ENCODE assay signal across 13 cellular contexts in the genomic region with DNA sequence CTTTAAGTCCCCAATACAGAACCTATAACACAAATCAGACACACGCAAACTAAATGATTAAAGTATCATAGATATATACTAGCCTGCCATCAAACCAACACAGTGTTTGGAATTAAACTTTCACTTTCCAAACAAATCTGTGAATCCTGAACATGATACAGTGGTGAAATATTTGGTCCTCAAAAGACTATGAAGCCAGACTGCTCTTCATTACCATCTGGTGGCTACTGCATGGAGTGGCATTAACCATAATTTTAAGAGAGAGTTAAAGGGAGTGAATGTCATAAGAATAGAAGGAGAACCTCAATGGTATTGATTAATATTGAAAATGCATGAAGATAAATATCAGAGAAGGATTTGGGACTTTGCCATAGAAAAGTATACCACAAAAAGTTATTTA. TPM values are rescaled to one million over a fixed set of nuclear protein-coding genes. Genes with fewer than 3 reads are reported as not detected.
DNase-seq lines count a peak whose midpoint lies in the region; ATAC-seq and TF ChIP-seq lines count a peak whose summit lies in the region.
"Had no signal": no experiment of that assay in that cellular context is flagged by ENCODE, and none has a peak within 500 bp of the region (broad histone marks: within the 10 kb centered on the region; RNA-seq: fewer than 3 reads in every experiment).

No MANE protein-coding gene starts in this region.

- 69 to 70% methylated on average over 1 of the region's 1 CpG for WGBS in body of pancreas, 2 donors

- no peak overlapping the region for H3K4me3 ChIP-seq in PC-3 (ENCODE audit: low read length)
- no peak overlapping the region for H3K4me3 ChIP-seq in fibroblast of mammary gland (ENCODE audit: control insufficient read depth, low read depth, low read length)
- no peak overlapping the region for H3K4me3 ChIP-seq in body of pancreas
- no peak overlapping the region for H3K4me3 ChIP-seq in CD8-positive, alpha-beta memory T cell (ENCODE audit: low read length)
- H3K4me3 ChIP-seq: SJCRH30 had no signal

- DNase-seq in AG08396 (ENCODE audit: low spot score): peak; percentile 28
- no peak for DNase-seq in PC-3
- peak; percentile 3 for DNase-seq in fibroblast of mammary gland (ENCODE audit: low read depth)
- no peak for DNase-seq in activated gamma-delta T cell treated with Interleukin-2 at 50 U/mL for 16 hours
- no peak for DNase-seq in body of pancreas
- DNase-seq in CD8-positive, alpha-beta memory T cell: no peak
- no peak for DNase-seq in stimulated activated naive CD8-positive, alpha-beta T cell treated with anti-CD3 and anti-CD28 coated beads, Interleukin-15, Interleukin-2, amounts not matched to agents 100 U/mL and 50 U/mL, for 24 hours
- DNase-seq: dermis blood vessel endothelial cell, DMS79 treated with DMSO at 0.1 percent for 48 hours, islet precursor cell, NCI-H1092, SJCRH30 had no signal

- BruUV-seq in PC-3 (replicated peaks; lab: Mats Ljungman, UMichigan): no TSS peak

- ATAC-seq in GM19351 (IDR thresholded peaks at IDR 0.05; ENCODE audit: unreplicated experiment): peak; percentile 77
- ATAC-seq in PC-3: no peak
- no peak for ATAC-seq in body of pancreas
- ATAC-seq in stimulated activated naive CD8-positive, alpha-beta T cell treated with anti-CD3 and anti-CD28 coated beads, Interleukin-15, Interleukin-2, amounts not matched to agents 100 U/mL and 50 U/mL, for 24 hours: no peak

- no peak overlapping the region for H3K27ac Mint-ChIP-seq in CD8-positive, alpha-beta memory T cell

- H3K27ac ChIP-seq in PC-3 (ENCODE audit: low read length) (no peak overlapping the region), body of pancreas (no peak overlapping the region)
- H3K27ac ChIP-seq in CD8-positive, alpha-beta memory T cell (ENCODE audit: low read depth, low read length): no peak overlapping the region
- H3K27ac ChIP-seq: SJCRH30 had no signal

- no peaks in the 10 kb centered on the region for H3K9me3 Mint-ChIP-seq in CD8-positive, alpha-beta memory T cell

- no peaks in the 10 kb centered on the region for H3K4me1 ChIP-seq in PC-3 (ENCODE audit: insufficient read depth, low read length)
- H3K4me1 ChIP-seq in body of pancreas: no peaks in the 10 kb centered on the region
- no peaks in the 10 kb centered on the region for H3K4me1 ChIP-seq in CD8-positive, alpha-beta memory T cell (ENCODE audit: insufficient read depth, low read length)
- H3K4me1 ChIP-seq: SJCRH30 had no signal

- no peak overlapping the region for H3K9ac ChIP-seq in PC-3 (ENCODE audit: low read length)

- H3K79me2 ChIP-seq in PC-3 (ENCODE audit: low read length): no peaks in the 10 kb centered on the region

- H4K20me1 ChIP-seq in PC-3 (ENCODE audit: low read length): no peaks in the 10 kb centered on the region

- H3K27me3 ChIP-seq in PC-3 (ENCODE audit: low read length): peaks cover 13% of the 10 kb centered on the region
- no peaks in the 10 kb centered on the region for H3K27me3 ChIP-seq in body of pancreas
- no peaks in the 10 kb centered on the region for H3K27me3 ChIP-seq in CD8-positive, alpha-beta memory T cell (ENCODE audit: insufficient read depth, low read length, poor library complexity, severe bottlenecking)
- H3K27me3 ChIP-seq: SJCRH30 had no signal

- H3K9me2 ChIP-seq in PC-3 (replicated peaks; ENCODE audit: low read length): no peaks in the 10 kb centered on the region

- H3K36me3 Mint-ChIP-seq in CD8-positive, alpha-beta memory T cell: no peaks in the 10 kb centered on the region

- intact Hi-C loops in PC-3 (cut with micrococcal nuclease) (no loop called here), body of pancreas (cut with DNase I) (no loop called here)

- H3K9me3 ChIP-seq in PC-3 (ENCODE audit: low read length) (no peaks in the 10 kb centered on the region), body of pancreas (no peaks in the 10 kb centered on the region)
- H3K9me3 ChIP-seq in CD8-positive, alpha-beta memory T cell (ENCODE audit: low read length): no peaks in the 10 kb centered on the region
- H3K9me3 ChIP-seq: SJCRH30 had no signal

- H3K36me3 ChIP-seq in PC-3 (ENCODE audit: low read depth, low read length) (no peaks in the 10 kb centered on the region), body of pancreas (replicated peaks in 1 of 2; ENCODE audit: insufficient read depth in 1 of 2, low read depth in 2 of 2) (no peaks in the 10 kb centered on the region)
- H3K36me3 ChIP-seq in CD8-positive, alpha-beta memory T cell (ENCODE audit: insufficient read depth, low read length): no peaks in the 10 kb centered on the region
- H3K36me3 ChIP-seq: SJCRH30 had no signal

- TF ChIP-seq POLR2A in body of pancreas (IDR thresholded peaks at IDR 0.05): no peak

- H3K4me2 ChIP-seq in PC-3 (ENCODE audit: low read length): no peak overlapping the region

- H3K4me3 Mint-ChIP-seq in CD8-positive, alpha-beta memory T cell: no peak overlapping the region

- CTCF ChIA-PET in PC-3 (lab: Charles Lee): no interaction called here
- CTCF ChIA-PET in CD8-positive, alpha-beta memory T cell (lab: Charles Lee): no interaction called here

- POLR2A ChIA-PET in PC-3 (lab: Charles Lee; ENCODE audit: unreplicated experiment): no interaction called here
- POLR2A ChIA-PET in CD8-positive, alpha-beta memory T cell (lab: Charles Lee): no interaction called here

- peaks cover 0 to 4% (median 0%) of the 10 kb centered on the region in 3 donors for H3K4me1 Mint-ChIP-seq in CD8-positive, alpha-beta memory T cell

- peaks cover 2 to 14% of the 10 kb centered on the region in 2 donors for H3K27me3 Mint-ChIP-seq in CD8-positive, alpha-beta memory T cell

- no peak overlapping the region for H2AFZ ChIP-seq in PC-3 (ENCODE audit: low read length)

- peak; percentile 41 for TF ChIP-seq CTCF in PC-3 (conservative IDR thresholded peaks at IDR 0.05; ENCODE audit: low read depth, low read length)
- TF ChIP-seq CTCF in fibroblast of mammary gland (conservative IDR thresholded peaks at IDR 0.05; ENCODE audit: control insufficient read depth, insufficient read depth, low read depth, low read length): peak; percentile 20
- peak in 3 of 7 experiments; percentile 6 to 34 (median 14) for TF ChIP-seq CTCF in body of pancreas (IDR thresholded peaks at IDR 0.05)

- no peaks in the 10 kb centered on the region for H3F3A ChIP-seq in PC-3 (ENCODE audit: low read length, unreplicated experiment)

RNA-seq across cellular contexts. Expression of a gene that starts 9.2 kb away (rescaled TPM):
- not detected in 2 replicates for total RNA-seq in PC-3 (2014; rRNA removed)
- under 1 TPM in 1 of 2 donors, not detected in 1; 0.78 TPM for total RNA-seq in body of pancreas
- total RNA-seq in CD8-positive, alpha-beta memory T cell: not detected
- polyA plus RNA-seq in CD8-positive, alpha-beta memory T cell: not detected
- total RNA-seq: dermis blood vessel endothelial cell, SJCRH30 had no signal

RNA-seq across cellular contexts. Expression of a gene that starts 28.8 kb away (rescaled TPM):
- total RNA-seq in PC-3 (2014; rRNA removed) (not detected in 2 replicates), body of pancreas (not detected)
- not detected for total RNA-seq in CD8-positive, alpha-beta memory T cell
- polyA plus RNA-seq in CD8-positive, alpha-beta memory T cell: not detected
- total RNA-seq: dermis blood vessel endothelial cell, SJCRH30 had no signal

Comparison
In these comparisons a context has a peak if more than half of its experiments do, and no peak if none do; other contexts are left out.
1. DNase-seq: peak in AG08396 (single experiment) and fibroblast of mammary gland (single experiment); none in PC-3 (single experiment), activated gamma-delta T cell treated with Interleukin-2 at 50 U/mL for 16 hours (single experiment), body of pancreas (0 of 4), CD8-positive, alpha-beta memory T cell (0 of 5) and stimulated activated naive CD8-positive, alpha-beta T cell treated with anti-CD3 and anti-CD28 coated beads, Interleukin-15, Interleukin-2, amounts not matched to agents 100 U/mL and 50 U/mL, for 24 hours (single experiment).